Comparison of ENCODE assay signal across 9 cellular contexts in genomic region chr16:28136751-28137434, GRCh38.
DNase-seq lines count a peak whose midpoint lies in the region; ATAC-seq and TF ChIP-seq lines count a peak whose summit lies in the region.
"Had no signal": no experiment of that assay in that cellular context is flagged by ENCODE, and none has a peak within 500 bp of the region (broad histone marks: within the 10 kb centered on the region; RNA-seq: fewer than 3 reads in every experiment).

No MANE protein-coding gene starts in this region.

- H3K4me3 ChIP-seq in cardiac muscle cell: no peak overlapping the region
- H3K4me3 ChIP-seq in right atrium auricular region: no peak overlapping the region
- H3K4me3 ChIP-seq in fibroblast of the aortic adventitia (ENCODE audit: low read depth, low read length): no peak overlapping the region
- no peak overlapping the region for H3K4me3 ChIP-seq in ascending aorta

- DNase-seq in cardiac muscle cell (ENCODE audit: low read depth in 1 of 2, low spot score in 1 of 2) (peak in 1 of 2 donors; percentile 21), right atrium auricular region (ENCODE audit: low spot score) (no peak), fibroblast of the aortic adventitia (ENCODE audit: low read depth) (peak; percentile 15), KG1 (lab: John Stamatoyannopoulos, UW) (no peak), ascending aorta (ENCODE audit: low spot score in 2 of 2) (no peak)
- DNase-seq in stimulated activated naive CD8-positive, alpha-beta T cell treated with anti-CD3 and anti-CD28 coated beads, Interleukin-15, amount 100 ng/mL, for 72 hours: no peak
- DNase-seq: NCI-H146 had no signal

- H3K36me3 ChIP-seq in cardiac muscle cell (peaks cover 22% of the 10 kb centered on the region), right atrium auricular region (peaks cover 30% of the 10 kb centered on the region), ascending aorta (peaks cover 32 to 50% of the 10 kb centered on the region in 2 donors)

- no peaks in the 10 kb centered on the region for H3K27me3 Mint-ChIP-seq in activated T-helper 17 cell treated with anti-CD3 and anti-CD28 coated beads, Interleukin-2, amount 50 U/mL, for 72 hours
- no peaks in the 10 kb centered on the region for H3K27me3 Mint-ChIP-seq in stimulated activated naive CD8-positive, alpha-beta T cell treated with anti-CD3 and anti-CD28 coated beads, Interleukin-15, amount 100 ng/mL, for 72 hours

- H3K9me3 ChIP-seq in cardiac muscle cell (ENCODE audit: low read depth) (no peaks in the 10 kb centered on the region), right atrium auricular region (no peaks in the 10 kb centered on the region), ascending aorta (no peaks in the 10 kb centered on the region)

- H3K4me1 Mint-ChIP-seq in activated T-helper 17 cell treated with anti-CD3 and anti-CD28 coated beads, Interleukin-2, amount 50 U/mL, for 72 hours: peaks cover 41% of the 10 kb centered on the region
- peaks cover 56% of the 10 kb centered on the region for H3K4me1 Mint-ChIP-seq in stimulated activated naive CD8-positive, alpha-beta T cell treated with anti-CD3 and anti-CD28 coated beads, Interleukin-15, amount 100 ng/mL, for 72 hours

- H3K9me3 Mint-ChIP-seq in activated T-helper 17 cell treated with anti-CD3 and anti-CD28 coated beads, Interleukin-2, amount 50 U/mL, for 72 hours: no peaks in the 10 kb centered on the region
- H3K9me3 Mint-ChIP-seq in stimulated activated naive CD8-positive, alpha-beta T cell treated with anti-CD3 and anti-CD28 coated beads, Interleukin-15, amount 100 ng/mL, for 72 hours: no peaks in the 10 kb centered on the region

- peak overlapping the region; percentile 87 for H3K27ac Mint-ChIP-seq in activated T-helper 17 cell treated with anti-CD3 and anti-CD28 coated beads, Interleukin-2, amount 50 U/mL, for 72 hours
- peak overlapping the region; percentile 69 to 88 for H3K27ac Mint-ChIP-seq in stimulated activated naive CD8-positive, alpha-beta T cell treated with anti-CD3 and anti-CD28 coated beads, Interleukin-15, amount 100 ng/mL, for 72 hours

- intact Hi-C loops in ascending aorta (cut with DNase I): no loop called here

- H3K4me1 ChIP-seq in cardiac muscle cell (ENCODE audit: low read depth) (no peaks in the 10 kb centered on the region), right atrium auricular region (no peaks in the 10 kb centered on the region), ascending aorta (no peaks in the 10 kb centered on the region)

- no peak for ATAC-seq in activated T-helper 17 cell treated with anti-CD3 and anti-CD28 coated beads, Interleukin-2, amount 50 U/mL, for 72 hours (replicated peaks)
- ATAC-seq in stimulated activated naive CD8-positive, alpha-beta T cell treated with anti-CD3 and anti-CD28 coated beads, Interleukin-15, amount 100 ng/mL, for 72 hours: no peak
- ATAC-seq in GM18502 (IDR thresholded peaks at IDR 0.05; ENCODE audit: poor library complexity, unreplicated experiment): no peak

- H3K27ac ChIP-seq in cardiac muscle cell (no peak overlapping the region), right atrium auricular region (no peak overlapping the region), ascending aorta (no peak overlapping the region)

- H3K4me3 Mint-ChIP-seq in activated T-helper 17 cell treated with anti-CD3 and anti-CD28 coated beads, Interleukin-2, amount 50 U/mL, for 72 hours: peak overlapping the region; percentile 61
- no peak overlapping the region for H3K4me3 Mint-ChIP-seq in stimulated activated naive CD8-positive, alpha-beta T cell treated with anti-CD3 and anti-CD28 coated beads, Interleukin-15, amount 100 ng/mL, for 72 hours

- TF ChIP-seq CTCF in cardiac muscle cell (IDR thresholded peaks at IDR 0.05; ENCODE audit: low read depth, low read length): peak; percentile 17
- no peak for TF ChIP-seq CTCF in right atrium auricular region (IDR thresholded peaks at IDR 0.05)
- TF ChIP-seq CTCF in fibroblast of the aortic adventitia (IDR thresholded peaks at IDR 0.05; ENCODE audit: insufficient read depth, low read length): no peak
- no peak for TF ChIP-seq CTCF in ascending aorta (IDR thresholded peaks at IDR 0.05)

- H3K27me3 ChIP-seq in cardiac muscle cell (no peaks in the 10 kb centered on the region), right atrium auricular region (no peaks in the 10 kb centered on the region), ascending aorta (no peaks in the 10 kb centered on the region)

- peaks cover 92% of the 10 kb centered on the region for H3K36me3 Mint-ChIP-seq in activated T-helper 17 cell treated with anti-CD3 and anti-CD28 coated beads, Interleukin-2, amount 50 U/mL, for 72 hours (ENCODE audit: low read depth)
